In genomic region chr7:84181628-84182027, GRCh38 we compare ENCODE assay signal across 16 cellular contexts.
"Had no signal": no experiment of that assay in that cellular context is flagged by ENCODE, and none has a peak within 500 bp of the region (broad histone marks: within the 10 kb centered on the region; RNA-seq: fewer than 3 reads in every experiment).

No MANE protein-coding gene starts in this region.

- H3K4me1 Mint-ChIP-seq: activated CD4-positive, alpha-beta memory T cell treated with anti-CD3 and anti-CD28 coated beads, Interleukin-2, amount 10 ng/mL, durations not matched to agents 7 days and 5 days; activated CD4-positive, alpha-beta T cell treated with anti-CD3 and anti-CD28 coated beads for 36 hours; naive B cell; stimulated activated memory B cell treated with anti-CD40 and anti-IgM and Interleukin-4, amounts not matched to agents 10 μg/mL and 1 μg/mL and 100 μg/mL, for 72 hours had no signal

- H3K4me3 Mint-ChIP-seq: activated CD4-positive, alpha-beta memory T cell treated with anti-CD3 and anti-CD28 coated beads, Interleukin-2, amount 10 ng/mL, durations not matched to agents 7 days and 5 days; activated CD4-positive, alpha-beta T cell treated with anti-CD3 and anti-CD28 coated beads for 36 hours; activated naive CD8-positive, alpha-beta T cell treated with anti-CD3 and anti-CD28 coated beads for 36 hours; naive B cell; stimulated activated memory B cell treated with anti-CD40 and anti-IgM and Interleukin-4, amounts not matched to agents 10 μg/mL and 1 μg/mL and 100 μg/mL, for 72 hours had no signal

- H3K27me3 ChIP-seq: esophagus muscularis mucosa, right atrium auricular region, tibial artery had no signal

- H3K36me3 ChIP-seq: esophagus muscularis mucosa, right atrium auricular region, tibial artery had no signal

- DNase-seq: activated CD4-positive, alpha-beta memory T cell treated with anti-CD3 and anti-CD28 coated beads, Interleukin-2, amount 10 ng/mL, durations not matched to agents 7 days and 5 days; activated CD4-positive, alpha-beta T cell treated with anti-CD3 and anti-CD28 coated beads for 36 hours; activated gamma-delta T cell; activated naive CD8-positive, alpha-beta T cell treated with anti-CD3 and anti-CD28 coated beads for 36 hours; activated T-cell treated with anti-CD3 and anti-CD28 coated beads, Interleukin-2, amount 50 U/mL, for 48 hours; foreskin fibroblast; left colon; naive B cell; small intestine; T-helper 9 cell; tibial artery had no signal

- H3K27ac ChIP-seq: right atrium auricular region, tibial artery, VCaP had no signal

- H3K27ac Mint-ChIP-seq: activated CD4-positive, alpha-beta memory T cell treated with anti-CD3 and anti-CD28 coated beads, Interleukin-2, amount 10 ng/mL, durations not matched to agents 7 days and 5 days; activated CD4-positive, alpha-beta T cell treated with anti-CD3 and anti-CD28 coated beads for 36 hours; activated naive CD8-positive, alpha-beta T cell treated with anti-CD3 and anti-CD28 coated beads for 36 hours; naive B cell; stimulated activated memory B cell treated with anti-CD40 and anti-IgM and Interleukin-4, amounts not matched to agents 10 μg/mL and 1 μg/mL and 100 μg/mL, for 72 hours had no signal

- H3K4me3 ChIP-seq: esophagus muscularis mucosa, lung, right atrium auricular region, tibial artery had no signal

- H3K27me3 Mint-ChIP-seq: activated CD4-positive, alpha-beta memory T cell treated with anti-CD3 and anti-CD28 coated beads, Interleukin-2, amount 10 ng/mL, durations not matched to agents 7 days and 5 days; activated CD4-positive, alpha-beta T cell treated with anti-CD3 and anti-CD28 coated beads for 36 hours; activated naive CD8-positive, alpha-beta T cell treated with anti-CD3 and anti-CD28 coated beads for 36 hours; naive B cell; stimulated activated memory B cell treated with anti-CD40 and anti-IgM and Interleukin-4, amounts not matched to agents 10 μg/mL and 1 μg/mL and 100 μg/mL, for 72 hours had no signal

- H3K9me3 Mint-ChIP-seq: activated CD4-positive, alpha-beta memory T cell treated with anti-CD3 and anti-CD28 coated beads, Interleukin-2, amount 10 ng/mL, durations not matched to agents 7 days and 5 days; activated naive CD8-positive, alpha-beta T cell treated with anti-CD3 and anti-CD28 coated beads for 36 hours; naive B cell had no signal

- ATAC-seq: activated CD4-positive, alpha-beta T cell treated with anti-CD3 and anti-CD28 coated beads for 36 hours; left colon; stimulated activated memory B cell treated with anti-CD40 and anti-IgM and Interleukin-4, amounts not matched to agents 10 μg/mL and 1 μg/mL and 100 μg/mL, for 72 hours had no signal

- H3K4me1 ChIP-seq: right atrium auricular region, tibial artery had no signal

- H3K9me3 ChIP-seq: esophagus muscularis mucosa, right atrium auricular region, tibial artery had no signal

- H3K36me3 Mint-ChIP-seq: activated naive CD8-positive, alpha-beta T cell treated with anti-CD3 and anti-CD28 coated beads for 36 hours; naive B cell; stimulated activated memory B cell treated with anti-CD40 and anti-IgM and Interleukin-4, amounts not matched to agents 10 μg/mL and 1 μg/mL and 100 μg/mL, for 72 hours had no signal
